ENCODE assay signal across 8 cellular contexts in the genomic region with DNA sequence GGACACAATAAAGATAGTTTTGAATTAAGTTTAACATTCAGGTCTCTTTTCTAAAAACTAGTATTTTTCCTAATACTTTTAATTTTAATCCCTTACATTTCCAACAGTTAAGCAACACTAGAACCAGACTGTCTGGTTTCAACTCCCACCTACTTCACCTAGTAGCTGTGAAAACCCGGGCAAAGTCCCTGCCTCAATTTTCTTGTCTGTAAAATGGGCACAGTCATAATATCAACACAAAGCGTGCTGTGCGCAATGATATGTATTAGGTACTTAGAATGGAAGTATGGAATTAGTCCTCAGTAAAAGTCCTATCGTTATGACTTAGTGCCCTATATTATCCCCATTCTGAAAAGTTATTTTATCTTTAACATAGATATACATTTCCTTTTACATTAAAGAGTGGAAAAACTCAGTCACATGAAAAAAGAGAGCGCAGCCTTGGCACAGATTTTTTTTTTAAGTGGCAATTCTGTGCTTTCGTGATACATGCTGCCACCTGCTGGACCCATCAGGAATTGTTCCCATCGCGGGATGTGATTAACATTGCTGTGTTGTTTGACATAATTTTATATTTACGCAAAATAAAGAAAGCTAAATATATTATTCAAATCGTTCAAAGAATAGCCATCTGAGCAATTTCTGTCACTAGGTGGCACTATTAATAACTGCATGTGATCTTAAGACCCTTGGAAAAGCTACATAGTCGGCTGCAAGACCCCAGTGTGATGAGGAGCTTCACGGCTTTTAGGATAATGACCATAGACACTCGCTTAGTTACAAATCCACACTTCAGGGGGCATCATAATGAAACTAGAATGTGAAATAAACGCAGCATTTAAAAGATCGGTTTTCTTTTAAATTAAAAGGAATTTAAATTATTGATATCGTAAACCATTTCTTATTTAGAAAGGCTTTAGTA. TPM values are rescaled to one million over a fixed set of nuclear protein-coding genes. Genes with fewer than 3 reads are reported as not detected.
DNase-seq lines count a peak whose midpoint lies in the region; ATAC-seq, FAIRE-seq and TF ChIP-seq lines count a peak whose summit lies in the region.

No MANE protein-coding gene starts in this region.

- H3K4me1 ChIP-seq in adrenal gland (replicated peaks in 1 of 2) (no peaks in the 10 kb centered on the region), gastrocnemius medialis (no peaks in the 10 kb centered on the region)

- H3K4me3 ChIP-seq in SK-N-MC (no peak overlapping the region), adrenal gland (no peak overlapping the region), gastrocnemius medialis (no peak overlapping the region)

- DNase-seq in AG20443 (ENCODE audit: low spot score), result peak; percentile 60
- DNase-seq in SK-N-MC (ENCODE audit: low read depth, low spot score), result peak; percentile 55
- DNase-seq in adrenal gland, result peak; percentile 20 to 81 (median 45)
- peak; percentile 21 for DNase-seq in hepatic stellate cell (ENCODE audit: low spot score)
- DNase-seq in gastrocnemius medialis, result no peak
- DNase-seq in GM12892 (ENCODE audit: insufficient read length), result no peak

- in situ Hi-C loops in gastrocnemius medialis (cut with MboI; ENCODE audit: low sequenced_read_pairs in 4 of 4), result loop anchor here (5.0 to 25.0 kb wide), 3 partner anchors 941 to 948 kb away; no protein-coding TSS in a partner anchor

- WGBS in adrenal gland, 4 donors, result 34 to 40% (median 38%) methylated on average over 16 of the region's 16 CpGs

- intact Hi-C loops in adrenal gland (cut with DNase I) (loop anchor here (10.0 kb wide), 2 partner anchors 941 to 951 kb away; no protein-coding TSS in a partner anchor), gastrocnemius medialis (cut with DNase I; ENCODE audit: low total_unique reads) (loop anchor here (5.0 kb wide), 1 partner anchor 948 kb away; no protein-coding TSS in a partner anchor)

- TF ChIP-seq POLR2A in adrenal gland (IDR thresholded peaks at IDR 0.05) (no peak), gastrocnemius medialis (IDR thresholded peaks at IDR 0.05) (no peak), GM12892 (IDR thresholded peaks at IDR 0.05; ENCODE audit: low read depth, low read length) (no peak)

- H3K9ac ChIP-seq in SK-N-MC (ENCODE audit: insufficient read length), result no peak overlapping the region

- no peak for FAIRE-seq in GM12892 (lab: Jason Lieb, UNC)

- H3K27ac ChIP-seq in SK-N-MC, result no peak overlapping the region
- H3K27ac ChIP-seq in adrenal gland, result no peak overlapping the region
- no peak overlapping the region for H3K27ac ChIP-seq in gastrocnemius medialis

- no peaks in the 10 kb centered on the region for H3K36me3 ChIP-seq in SK-N-MC (ENCODE audit: insufficient read depth, low read length)
- no peaks in the 10 kb centered on the region for H3K36me3 ChIP-seq in adrenal gland (replicated peaks in 1 of 2)
- no peaks in the 10 kb centered on the region for H3K36me3 ChIP-seq in gastrocnemius medialis

- peak; percentile 83 for TF ChIP-seq CTCF in LNCAP (IDR thresholded peaks at IDR 0.05)
- TF ChIP-seq CTCF in adrenal gland (IDR thresholded peaks at IDR 0.05), result peak; percentile 54 to 83 (median 60)
- peak; percentile 30 to 78 (median 52) for TF ChIP-seq CTCF in gastrocnemius medialis (IDR thresholded peaks at IDR 0.05 in 4 of 5, conservative IDR thresholded peaks at IDR 0.05 in 1 of 5)

- H3K9me3 ChIP-seq in SK-N-MC (ENCODE audit: low read depth, low read length) (no peaks in the 10 kb centered on the region), adrenal gland (replicated peaks in 1 of 3) (no peaks in the 10 kb centered on the region), gastrocnemius medialis (no peaks in the 10 kb centered on the region)

- no peaks in the 10 kb centered on the region for H3K27me3 ChIP-seq in adrenal gland
- H3K27me3 ChIP-seq in gastrocnemius medialis, result no peaks in the 10 kb centered on the region

- ATAC-seq in GM19328 (IDR thresholded peaks at IDR 0.05; ENCODE audit: unreplicated experiment) (peak; percentile 81), gastrocnemius medialis (no peak)

RNA-seq across cellular contexts. Expression of a gene that starts 59.9 kb away (rescaled TPM):
- total RNA-seq in adrenal gland (10 to 100 TPM in 6 of 8 donors, 1 to 10 TPM in 2; 5.9 to 16.7 (median 12.8) TPM), gastrocnemius medialis (10 to 100 TPM in 3 of 4 donors, 1 to 10 TPM in 1; 5.6 to 12.4 (median 11.3) TPM)
- polyA plus RNA-seq in adrenal gland, result 10 to 100 TPM in 2 of 3 donors, 1 to 10 TPM in 1; 9.8 to 20.1 (median 14.3) TPM
- 7.0 TPM for polyA plus RNA-seq in GM12892 (2012; ENCODE audit: missing spikeins)

Comparison
In these comparisons a context has a peak if more than half of its experiments do, and no peak if none do; other contexts are left out.
1. DNase-seq: peak in AG20443 (single experiment), SK-N-MC (single experiment), adrenal gland (7 of 7) and hepatic stellate cell (single experiment); none in gastrocnemius medialis (0 of 2) and GM12892 (single experiment).
2. Peak in every context shown above with its lines, with median percentiles within 50 percentile points of each other: CTCF ChIP-seq.